ENCODE assay signal across 9 cellular contexts in genomic region chr3:187741403-187742350, GRCh38. TPM values are rescaled to one million over a fixed set of nuclear protein-coding genes. Genes with fewer than 3 reads are reported as not detected.
DNase-seq lines count a peak whose midpoint lies in the region; ATAC-seq, FAIRE-seq and TF ChIP-seq lines count a peak whose summit lies in the region.
"Had no signal": no experiment of that assay in that cellular context is flagged by ENCODE, and none has a peak within 500 bp of the region (broad histone marks: within the 10 kb centered on the region; RNA-seq: fewer than 3 reads in every experiment).

No MANE protein-coding gene starts in this region.

- 2% methylated on average over 34 of the region's 35 CpGs for WGBS in hepatocyte (ENCODE audit: low lambda C conversion rate, missing lambda C conversion rate)

- POLR2A ChIA-PET in T-cell (lab: Charles Lee): interaction anchor here (0.6 to 1.6 kb wide), 4 partner anchors 466 to 1498 kb away, joined by 3 read pairs; no protein-coding TSS in a partner anchor

- H3K4me2 ChIP-seq in astrocyte (ENCODE audit: low read length) (peak overlapping the region; percentile 95), hepatocyte (peak overlapping the region; percentile 94)

- H3K36me3 ChIP-seq in astrocyte (ENCODE audit: insufficient read depth, low read length) (no peaks in the 10 kb centered on the region), hepatocyte (replicated peaks; ENCODE audit: insufficient read depth, low read depth) (no peaks in the 10 kb centered on the region)

- H3K4me3 ChIP-seq in astrocyte (ENCODE audit: insufficient read depth, low read depth, low read length) (peak overlapping the region; percentile 69), hepatocyte (peak overlapping the region; percentile 28)

- no peaks in the 10 kb centered on the region for H3K36me3 Mint-ChIP-seq in T-cell
- H3K36me3 Mint-ChIP-seq in astrocyte (ENCODE audit: low read depth, unreplicated experiment): no peaks in the 10 kb centered on the region

- H3K9me3 ChIP-seq in astrocyte (ENCODE audit: insufficient read depth, low read depth, low read length) (no peaks in the 10 kb centered on the region), hepatocyte (ENCODE audit: low read depth) (no peaks in the 10 kb centered on the region)

- H3K27ac ChIP-seq in astrocyte (ENCODE audit: low read depth, low read length): peak overlapping the region; percentile 93
- peak overlapping the region; percentile 93 for H3K27ac ChIP-seq in hepatocyte

- peaks cover 0 to 3% of the 10 kb centered on the region in 2 donors for H3K27me3 Mint-ChIP-seq in T-cell
- H3K27me3 Mint-ChIP-seq in astrocyte (ENCODE audit: low read depth, unreplicated experiment): no peaks in the 10 kb centered on the region

- no peak for FAIRE-seq in astrocyte (lab: Jason Lieb, UNC)

- H4K20me1 ChIP-seq in astrocyte (ENCODE audit: insufficient read depth, low read length): peaks cover 26% of the 10 kb centered on the region
- peaks cover 38% of the 10 kb centered on the region for H4K20me1 ChIP-seq in hepatocyte (ENCODE audit: insufficient read depth, poor library complexity, severe bottlenecking)

- H3K4me1 Mint-ChIP-seq in T-cell (peaks cover 57 to 82% (median 62%) of the 10 kb centered on the region in 3 donors), astrocyte (ENCODE audit: low read depth, unreplicated experiment) (peaks cover 32% of the 10 kb centered on the region)

- H3K9me3 Mint-ChIP-seq in T-cell (no peaks in the 10 kb centered on the region), astrocyte (ENCODE audit: unreplicated experiment) (no peaks in the 10 kb centered on the region)

- H3K4me3 Mint-ChIP-seq in T-cell (peak overlapping the region; percentile 95 to 98 (median 98)), astrocyte (ENCODE audit: unreplicated experiment) (peak overlapping the region; percentile 94)

- H2AFZ ChIP-seq in astrocyte (ENCODE audit: low read depth, low read length) (peak overlapping the region; percentile 1), hepatocyte (peak overlapping the region; percentile 2)

- CTCF ChIA-PET in T-cell (lab: Charles Lee): interaction anchor here (0.5 to 7.7 kb wide), 52 partner anchors 8 to 1583 kb away, joined by 3 to 377 read pairs (median 4); partner anchors contain the start of gene LPP (in 1 of the 2)

- H3K79me2 ChIP-seq in astrocyte (ENCODE audit: insufficient read depth, low read length) (peaks cover 72% of the 10 kb centered on the region), hepatocyte (peaks cover 71% of the 10 kb centered on the region)

- TF ChIP-seq CTCF in astrocyte (IDR thresholded peaks at IDR 0.05; ENCODE audit: insufficient read depth, low read depth, low read length) (peak; percentile 85), hepatocyte (IDR thresholded peaks at IDR 0.05; ENCODE audit: poor library complexity) (peak; percentile 95)

- ATAC-seq in T-cell (replicated peaks in 1 of 4): peak in 3 of 4 experiments; percentile 10 to 15 (median 10)
- no peak for ATAC-seq in GM18907 (IDR thresholded peaks at IDR 0.05; ENCODE audit: unreplicated experiment)

- H3K27ac Mint-ChIP-seq in T-cell: peak overlapping the region; percentile 100
- peak overlapping the region; percentile 96 for H3K27ac Mint-ChIP-seq in astrocyte (ENCODE audit: unreplicated experiment)

- peak; percentile 80 for DNase-seq in Daoy (ENCODE audit: low read depth)
- peak; percentile 84 for DNase-seq in MV-4-11 (lab: John Stamatoyannopoulos, UW)
- DNase-seq in T-cell: peak in 33 of 34 experiments; percentile 45 to 79 (median 70)
- peak; percentile 71 for DNase-seq in astrocyte (ENCODE audit: low read depth)
- peak; percentile 86 for DNase-seq in hepatocyte (ENCODE audit: low spot score)
- peak; percentile 85 for DNase-seq in renal cortical epithelial cell (ENCODE audit: low read depth)
- DNase-seq in iPS-NIHi11 (ENCODE audit: low spot score): no peak

- no peaks in the 10 kb centered on the region for H3K9me2 ChIP-seq in hepatocyte (replicated peaks; ENCODE audit: insufficient read depth)

- peak overlapping the region; percentile 89 for H3K9ac ChIP-seq in astrocyte (ENCODE audit: low read length)

- H3K27me3 ChIP-seq in astrocyte (ENCODE audit: insufficient read depth, low read length) (no peaks in the 10 kb centered on the region), hepatocyte (no peaks in the 10 kb centered on the region)

- H3K4me1 ChIP-seq in astrocyte (ENCODE audit: insufficient read depth, low read length): peaks cover 51% of the 10 kb centered on the region
- peaks cover 21% of the 10 kb centered on the region for H3K4me1 ChIP-seq in hepatocyte (ENCODE audit: insufficient read depth)

RNA-seq across cellular contexts. Expression of gene BCL6, which starts 3.6 kb away (rescaled TPM):
- 1.8 and 2.3 TPM in 2 replicates for total RNA-seq in Daoy (2014; rRNA removed; shearing (Covaris generic))
- 10 to 100 TPM; 16.8 to 31.1 (median 27.7) TPM for total RNA-seq in T-cell
- 46.0 and 46.2 TPM in 2 replicates for total RNA-seq in astrocyte
- total RNA-seq in hepatocyte: 40.3 and 46.5 TPM in 2 replicates
- polyA plus RNA-seq in hepatocyte: 31.9 and 32.0 TPM in 2 replicates
- 4.7 and 24.0 TPM in 2 replicates for total RNA-seq in renal cortical epithelial cell

RNA-seq across cellular contexts. Expression of gene RTP2, which starts 39.3 kb away (rescaled TPM):
- total RNA-seq in Daoy (2014; rRNA removed; shearing (Covaris generic)): not detected in 2 replicates
- not detected for total RNA-seq in T-cell
- total RNA-seq in astrocyte: not detected in 2 replicates
- not detected in 2 replicates for total RNA-seq in hepatocyte
- not detected in 2 replicates for polyA plus RNA-seq in hepatocyte
- 0.35 TPM in 1 of 2 replicates, not detected in the other for total RNA-seq in renal cortical epithelial cell
- total RNA-seq: glomerular endothelial cell had no signal
